ENCODE assay signal across 13 cellular contexts in genomic region chr1:78142731-78143130, GRCh38.
DNase-seq lines count a peak whose midpoint lies in the region; ATAC-seq and TF ChIP-seq lines count a peak whose summit lies in the region.
"Had no signal": no experiment of that assay in that cellular context is flagged by ENCODE, and none has a peak within 500 bp of the region (broad histone marks: within the 10 kb centered on the region; RNA-seq: fewer than 3 reads in every experiment).

No MANE protein-coding gene starts in this region.

- H3K9me3 ChIP-seq in SU-DHL-6 (ENCODE audit: insufficient read depth, low read length) (no peaks in the 10 kb centered on the region), neutrophil (no peaks in the 10 kb centered on the region)
- H3K9me3 ChIP-seq: vagina had no signal

- H3K9ac ChIP-seq in SU-DHL-6 (ENCODE audit: low read length): no peak overlapping the region

- H3K79me2 ChIP-seq in SU-DHL-6 (ENCODE audit: insufficient read depth, low read length): no peaks in the 10 kb centered on the region

- H3K27ac ChIP-seq in SU-DHL-6 (ENCODE audit: low read depth, low read length) (no peak overlapping the region), neutrophil (peak overlapping the region; percentile 61)
- H3K27ac ChIP-seq: vagina had no signal

- H3K4me1 ChIP-seq in neutrophil (ENCODE audit: control insufficient read depth in 1 of 2, insufficient read depth in 1 of 2, low read depth in 1 of 2, low read length in 1 of 2): peaks cover 5 to 10% of the 10 kb centered on the region in 2 experiments
- H3K4me1 ChIP-seq: vagina had no signal

- no peaks in the 10 kb centered on the region for H3K9me2 ChIP-seq in SU-DHL-6 (replicated peaks; ENCODE audit: insufficient read depth, low read length)

- peak; percentile 3 for ATAC-seq in HG02870 (IDR thresholded peaks at IDR 0.05; ENCODE audit: unreplicated experiment)
- ATAC-seq in HG03175 (IDR thresholded peaks at IDR 0.05; ENCODE audit: unreplicated experiment): no peak

- H3K27me3 Mint-ChIP-seq in T-helper 2 cell treated with Interferon-gamma antibody and Interleukin-4, amounts not matched to agents 5 μg/mL and 100 μg/mL, for 36 hours (ENCODE audit: low read depth): peaks cover 13% of the 10 kb centered on the region
- peaks cover 8% of the 10 kb centered on the region for H3K27me3 Mint-ChIP-seq in type B pancreatic cell

- no peak for DNase-seq in T-helper 2 cell treated with Interferon-gamma antibody and Interleukin-4, amounts not matched to agents 5 μg/mL and 100 μg/mL, for 36 hours (ENCODE audit: low spot score)
- DNase-seq in T-helper 2 cell (no peak), Ammon's horn (ENCODE audit: low spot score) (no peak), type B pancreatic cell (ENCODE audit: extremely low spot score, unreplicated experiment) (no peak)
- DNase-seq: endodermal cell, NCI-H446 treated with DMSO at 0.1 percent for 48 hours, nucleus accumbens had no signal

- H3K27ac Mint-ChIP-seq in T-helper 2 cell treated with Interferon-gamma antibody and Interleukin-4, amounts not matched to agents 5 μg/mL and 100 μg/mL, for 36 hours: no peak overlapping the region
- H3K27ac Mint-ChIP-seq in type B pancreatic cell: no peak overlapping the region
- H3K27ac Mint-ChIP-seq: endodermal cell had no signal

- H3K36me3 ChIP-seq in SU-DHL-6 (ENCODE audit: low read length): no peaks in the 10 kb centered on the region
- no peaks in the 10 kb centered on the region for H3K36me3 ChIP-seq in neutrophil
- H3K36me3 ChIP-seq: vagina had no signal

- no peaks in the 10 kb centered on the region for H3K9me3 Mint-ChIP-seq in T-helper 2 cell treated with Interferon-gamma antibody and Interleukin-4, amounts not matched to agents 5 μg/mL and 100 μg/mL, for 36 hours
- no peaks in the 10 kb centered on the region for H3K9me3 Mint-ChIP-seq in type B pancreatic cell
- H3K9me3 Mint-ChIP-seq: activated naive CD4-positive, alpha-beta T cell treated with anti-CD3 and anti-CD28 coated beads, Interleukin-2, amount 50 U/mL, for 72 hours; endodermal cell had no signal

- no peak overlapping the region for H2AFZ ChIP-seq in SU-DHL-6 (ENCODE audit: low read depth, low read length, severe bottlenecking)

- no peaks in the 10 kb centered on the region for H3F3A ChIP-seq in SU-DHL-6 (ENCODE audit: insufficient read depth)

- H3K4me3 Mint-ChIP-seq in T-helper 2 cell treated with Interferon-gamma antibody and Interleukin-4, amounts not matched to agents 5 μg/mL and 100 μg/mL, for 36 hours: peak overlapping the region; percentile 62
- H3K4me3 Mint-ChIP-seq in type B pancreatic cell: no peak overlapping the region
- H3K4me3 Mint-ChIP-seq: endodermal cell had no signal

- H3K4me2 ChIP-seq in SU-DHL-6 (ENCODE audit: low read depth, low read length, poor library complexity, severe bottlenecking): peak overlapping the region; percentile 9

- no peak overlapping the region for H3K4me3 ChIP-seq in SU-DHL-6 (ENCODE audit: insufficient read depth, low read length, poor library complexity, severe bottlenecking)
- H3K4me3 ChIP-seq in neutrophil (ENCODE audit: low read depth in 1 of 2, low read length in 1 of 2): no peak overlapping the region
- H3K4me3 ChIP-seq: vagina had no signal

- H3K4me1 Mint-ChIP-seq in T-helper 2 cell treated with Interferon-gamma antibody and Interleukin-4, amounts not matched to agents 5 μg/mL and 100 μg/mL, for 36 hours (ENCODE audit: low read depth): peaks cover 18% of the 10 kb centered on the region
- peaks cover 4% of the 10 kb centered on the region for H3K4me1 Mint-ChIP-seq in type B pancreatic cell (ENCODE audit: unreplicated experiment)

- no peaks in the 10 kb centered on the region for H4K20me1 ChIP-seq in SU-DHL-6 (ENCODE audit: low read depth, low read length)

- H3K27me3 ChIP-seq in SU-DHL-6 (ENCODE audit: low read length): no peaks in the 10 kb centered on the region
- H3K27me3 ChIP-seq in neutrophil: no peaks in the 10 kb centered on the region
- H3K27me3 ChIP-seq: vagina had no signal

- no peaks in the 10 kb centered on the region for H3K36me3 Mint-ChIP-seq in T-helper 2 cell treated with Interferon-gamma antibody and Interleukin-4, amounts not matched to agents 5 μg/mL and 100 μg/mL, for 36 hours (ENCODE audit: low read depth)
- no peaks in the 10 kb centered on the region for H3K36me3 Mint-ChIP-seq in type B pancreatic cell
- H3K36me3 Mint-ChIP-seq: activated naive CD4-positive, alpha-beta T cell treated with anti-CD3 and anti-CD28 coated beads, Interleukin-2, amount 50 U/mL, for 72 hours had no signal

- no peak for TF ChIP-seq CTCF in SU-DHL-6 (IDR thresholded peaks at IDR 0.05; ENCODE audit: insufficient read depth, low read length, poor library complexity, severe bottlenecking)
- no peak for TF ChIP-seq CTCF in neutrophil (IDR thresholded peaks at IDR 0.05)
- TF ChIP-seq CTCF in type B pancreatic cell (conservative IDR thresholded peaks at IDR 0.05): no peak
